1 cellular context compared by ENCODE assay signal in the genomic region with DNA sequence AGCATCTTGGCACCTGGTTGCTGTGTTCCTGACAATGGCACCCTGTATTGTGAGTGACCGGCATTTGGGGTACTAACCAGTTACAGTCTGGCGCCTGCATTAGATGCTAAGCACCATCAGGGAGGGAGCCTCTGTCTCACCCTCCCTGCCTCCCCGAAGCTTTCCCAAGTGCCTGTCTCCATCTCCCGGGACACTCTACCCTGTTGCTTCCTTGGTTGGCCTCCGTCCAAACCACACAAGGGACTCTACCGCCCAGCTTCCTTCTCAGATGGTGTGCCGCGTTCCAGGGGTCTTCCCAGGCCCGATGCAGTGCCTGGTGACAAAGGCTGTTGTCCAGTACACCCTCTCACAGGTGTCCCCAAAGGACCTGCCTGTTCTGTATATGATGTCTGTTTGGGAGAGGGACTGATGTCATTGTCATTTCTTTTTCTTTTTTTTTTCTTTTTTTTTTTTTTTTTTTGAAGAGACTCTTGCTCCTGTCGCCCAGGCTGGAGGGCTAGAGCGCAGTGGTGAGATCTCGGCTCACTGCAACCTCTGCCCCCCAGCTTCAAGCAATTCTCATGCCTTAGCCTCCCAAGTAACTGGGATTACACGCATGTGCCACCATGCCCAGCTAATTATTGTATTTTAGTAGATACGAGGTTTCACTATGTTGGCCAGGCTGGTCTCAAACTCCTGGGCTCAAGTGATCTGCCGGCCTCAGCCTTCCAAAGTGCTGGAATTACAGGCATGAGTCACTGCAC.
TF ChIP-seq lines count a peak whose summit lies in the region.

No MANE protein-coding gene starts in this region.

TF ChIP-seq in IMR-90, 13 proteins besides CTCF, POLR2A, EP300 and RAD21 (continued from another document):
- TF ChIP-seq, protein P1, sequence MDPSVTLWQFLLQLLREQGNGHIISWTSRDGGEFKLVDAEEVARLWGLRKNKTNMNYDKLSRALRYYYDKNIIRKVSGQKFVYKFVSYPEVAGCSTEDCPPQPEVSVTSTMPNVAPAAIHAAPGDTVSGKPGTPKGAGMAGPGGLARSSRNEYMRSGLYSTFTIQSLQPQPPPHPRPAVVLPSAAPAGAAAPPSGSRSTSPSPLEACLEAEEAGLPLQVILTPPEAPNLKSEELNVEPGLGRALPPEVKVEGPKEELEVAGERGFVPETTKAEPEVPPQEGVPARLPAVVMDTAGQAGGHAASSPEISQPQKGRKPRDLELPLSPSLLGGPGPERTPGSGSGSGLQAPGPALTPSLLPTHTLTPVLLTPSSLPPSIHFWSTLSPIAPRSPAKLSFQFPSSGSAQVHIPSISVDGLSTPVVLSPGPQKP (IDR thresholded peaks at IDR 0.05; ENCODE audit: borderline replicate concordance, low read depth, low read length), result no peak
